2 cellular contexts compared by ENCODE assay signal in genomic region chr19:19081642-19082151, GRCh38.
TF ChIP-seq lines count a peak whose summit lies in the region.

No MANE protein-coding gene starts in this region.

TF ChIP-seq in liver, 16 proteins besides CTCF, POLR2A, EP300 and RAD21:
- no peak for TF ChIP-seq ZBTB33 (IDR thresholded peaks at IDR 0.05)
- TF ChIP-seq RXRA (IDR thresholded peaks at IDR 0.05), result peak in 1 of 2 donors; percentile 26
- no peak for TF ChIP-seq MAX (IDR thresholded peaks at IDR 0.05)
- no peak for TF ChIP-seq GABPA (IDR thresholded peaks at IDR 0.05 in 1 of 2, conservative IDR thresholded peaks at IDR 0.05 in 1 of 2)
- TF ChIP-seq TAF1 (conservative IDR thresholded peaks at IDR 0.05), result no peak
- no peak for TF ChIP-seq FOXA1 (IDR thresholded peaks at IDR 0.05)
- TF ChIP-seq SP1 (IDR thresholded peaks at IDR 0.05), result peak; percentile 38
- TF ChIP-seq JUND (IDR thresholded peaks at IDR 0.05), result no peak
- TF ChIP-seq, protein P1, sequence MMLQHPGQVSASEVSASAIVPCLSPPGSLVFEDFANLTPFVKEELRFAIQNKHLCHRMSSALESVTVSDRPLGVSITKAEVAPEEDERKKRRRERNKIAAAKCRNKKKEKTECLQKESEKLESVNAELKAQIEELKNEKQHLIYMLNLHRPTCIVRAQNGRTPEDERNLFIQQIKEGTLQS (IDR thresholded peaks at IDR 0.05), result no peak
- TF ChIP-seq HNF4A (conservative IDR thresholded peaks at IDR 0.05), result peak; percentile 54 to 60
- no peak for TF ChIP-seq NR2F2 (IDR thresholded peaks at IDR 0.05)

TF ChIP-seq in HepG2, 621 proteins besides CTCF, POLR2A, EP300 and RAD21:
- TF ChIP-seq ZBTB2 (CRISPR knock-in tag; IDR thresholded peaks at IDR 0.05; ENCODE audit: low read depth) (no peak), ZNF629 (CRISPR knock-in tag; conservative IDR thresholded peaks at IDR 0.05) (no peak), ZNF615 (CRISPR knock-in tag; IDR thresholded peaks at IDR 0.05; ENCODE audit: borderline replicate concordance) (no peak), ZNF552 (CRISPR knock-in tag; IDR thresholded peaks at IDR 0.05; ENCODE audit: borderline replicate concordance) (no peak)
